ENCODE assay signal across 13 cellular contexts in the genomic region with DNA sequence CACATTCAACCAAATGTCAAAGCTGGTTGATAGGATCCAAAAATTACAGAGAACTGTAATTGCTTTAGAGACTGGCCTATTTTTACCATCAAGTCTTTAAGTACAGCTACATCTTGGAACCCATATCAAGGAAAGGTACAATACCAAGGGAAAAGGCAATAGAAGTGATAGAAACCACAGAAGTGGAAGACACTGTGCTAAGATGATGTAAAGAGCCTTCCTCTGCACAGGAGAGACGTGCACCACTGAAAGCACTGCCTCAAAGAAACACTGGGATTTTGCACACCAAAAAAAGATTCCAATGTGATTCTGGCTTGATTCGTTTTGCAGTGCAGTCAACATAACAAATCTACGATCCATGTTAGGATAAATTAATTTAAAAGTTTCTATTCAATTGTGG.
A peak's percentile ranks its signal among the peaks of the same experiment; 100 is the strongest.
DNase-seq lines count a peak whose midpoint lies in the region; ATAC-seq and TF ChIP-seq lines count a peak whose summit lies in the region.
"Had no signal": no experiment of that assay in that cellular context is flagged by ENCODE, and none has a peak within 500 bp of the region (broad histone marks: within the 10 kb centered on the region; RNA-seq: fewer than 3 reads in every experiment).

No MANE protein-coding gene starts in this region.

- H3K4me3 ChIP-seq in KMS-11 (IDR thresholded peaks at IDR 0.05; ENCODE audit: insufficient read depth, low read depth, low read length) (no peak overlapping the region), transverse colon (no peak overlapping the region)
- H3K4me3 ChIP-seq: psoas muscle had no signal

- H3K27ac ChIP-seq in KMS-11 (peak overlapping the region; percentile 84), angular gyrus (ENCODE audit: low read depth, low read length) (peak overlapping the region; percentile 19), transverse colon (peak overlapping the region; percentile 8 to 32 (median 26))
- H3K27ac ChIP-seq: psoas muscle had no signal

- H3K9me3 Mint-ChIP-seq in activated naive CD4-positive, alpha-beta T cell treated with anti-CD3 and anti-CD28 coated beads, Interleukin-2, amount 50 U/mL, for 24 hours, result peaks cover 22% of the 10 kb centered on the region

- H3K27me3 ChIP-seq in KMS-11 (ENCODE audit: insufficient read depth, low read depth), result no peaks in the 10 kb centered on the region
- no peaks in the 10 kb centered on the region for H3K27me3 ChIP-seq in transverse colon
- H3K27me3 ChIP-seq: BE2C had no signal

- TF ChIP-seq EP300 in transverse colon (IDR thresholded peaks at IDR 0.05; ENCODE audit: low read depth), result no peak

- H3K4me1 ChIP-seq in KMS-11 (ENCODE audit: low read depth, poor library complexity, severe bottlenecking) (peaks cover 61% of the 10 kb centered on the region), transverse colon (peaks cover 0 to 17% (median 3%) of the 10 kb centered on the region in 4 donors)
- H3K4me1 ChIP-seq: BE2C had no signal

- in situ Hi-C loops in transverse colon (cut with MboI; ENCODE audit: low pct_ligation_motif_present in 1 of 4, low pct_unique_long_range_greater_than_20kb in 1 of 4, low sequenced_read_pairs in 3 of 4), result no loop called here

- peak overlapping the region; percentile 98 for H3K27ac Mint-ChIP-seq in activated naive CD4-positive, alpha-beta T cell treated with anti-CD3 and anti-CD28 coated beads, Interleukin-2, amount 50 U/mL, for 24 hours

- no peak for ATAC-seq in left cardiac atrium
- ATAC-seq: psoas muscle had no signal

- H2AFZ ChIP-seq in KMS-11 (ENCODE audit: low read depth), result peak overlapping the region; percentile 51

- peak overlapping the region; percentile 95 for H3K4me2 ChIP-seq in KMS-11

- no peaks in the 10 kb centered on the region for H3K9me3 ChIP-seq in transverse colon
- H3K9me3 ChIP-seq: BE2C, psoas muscle had no signal

- H3K27me3 Mint-ChIP-seq in activated naive CD4-positive, alpha-beta T cell treated with anti-CD3 and anti-CD28 coated beads, Interleukin-2, amount 50 U/mL, for 24 hours, result no peaks in the 10 kb centered on the region

- WGBS in transverse colon (ENCODE audit: low coverage in 1 of 2), 2 donors, result 58% methylated on average over 3 of the region's 3 CpGs

- no peak for TF ChIP-seq POLR2A in transverse colon (IDR thresholded peaks at IDR 0.05)

- no peak for TF ChIP-seq CTCF in KMS-11 (conservative IDR thresholded peaks at IDR 0.05; ENCODE audit: low read depth, low read length)
- TF ChIP-seq CTCF in transverse colon (IDR thresholded peaks at IDR 0.05), result no peak

- peaks cover 39% of the 10 kb centered on the region for H3K36me3 Mint-ChIP-seq in activated naive CD4-positive, alpha-beta T cell treated with anti-CD3 and anti-CD28 coated beads, Interleukin-2, amount 50 U/mL, for 24 hours

- peaks cover 92% of the 10 kb centered on the region for H3K4me1 Mint-ChIP-seq in activated naive CD4-positive, alpha-beta T cell treated with anti-CD3 and anti-CD28 coated beads, Interleukin-2, amount 50 U/mL, for 24 hours

- peak overlapping the region; percentile 84 for H3K4me3 Mint-ChIP-seq in activated naive CD4-positive, alpha-beta T cell treated with anti-CD3 and anti-CD28 coated beads, Interleukin-2, amount 50 U/mL, for 24 hours

- DNase-seq in activated naive CD4-positive, alpha-beta T cell treated with Interleukin-2 at 50 U/mL for 16 hours, result no peak
- DNase-seq in transverse colon (no peak), hepatic stellate cell (ENCODE audit: low spot score) (no peak), GDM1 (lab: John Stamatoyannopoulos, UW) (no peak), left cardiac atrium (no peak)
- DNase-seq: BE2C, dermis blood vessel endothelial cell, NCI-H1092, NCI-H526, psoas muscle had no signal

- H3K9ac ChIP-seq in KMS-11, result peak overlapping the region; percentile 58

- intact Hi-C loops in transverse colon (cut with DNase I; ENCODE audit: low total_unique reads) (no loop called here), left cardiac atrium (cut with DNase I) (no loop called here)

- H4K20me1 ChIP-seq in KMS-11 (ENCODE audit: insufficient read depth), result no peaks in the 10 kb centered on the region

- H3K79me2 ChIP-seq in KMS-11 (ENCODE audit: insufficient read depth, low read depth), result peaks cover 38% of the 10 kb centered on the region; the same call in 1 of the 2 replicates

- no peaks in the 10 kb centered on the region for H3K36me3 ChIP-seq in KMS-11 (ENCODE audit: insufficient read depth)
- no peaks in the 10 kb centered on the region for H3K36me3 ChIP-seq in transverse colon
- H3K36me3 ChIP-seq: BE2C had no signal

Comparison
In these comparisons a context has a peak if more than half of its experiments do, and no peak if none do; other contexts are left out.
1. H3K27ac ChIP-seq: peak in every context shown above with its lines; median percentile 84 in KMS-11; 26 in transverse colon; 19 in angular gyrus.